ENCODE assay signal across 14 cellular contexts in the genomic region with DNA sequence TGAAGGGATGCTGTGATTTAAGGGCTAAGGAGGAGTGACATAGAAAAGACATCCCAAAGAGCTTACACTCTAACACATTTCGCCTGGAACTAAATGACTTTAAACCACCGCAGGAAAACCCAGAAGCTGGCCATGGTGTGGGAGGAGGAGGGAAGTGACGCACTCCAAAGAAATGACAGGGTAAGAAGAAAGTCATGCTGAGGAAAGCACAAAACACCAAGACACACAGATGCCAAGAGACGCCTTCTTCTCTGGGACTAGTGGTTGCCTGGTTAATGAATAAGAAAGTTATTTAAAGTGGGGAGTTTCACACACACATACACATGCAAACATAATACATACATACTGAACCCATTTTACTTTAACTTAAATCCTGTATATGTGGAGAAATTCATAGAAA.
DNase-seq lines count a peak whose midpoint lies in the region; ATAC-seq and TF ChIP-seq lines count a peak whose summit lies in the region.
"Had no signal": no experiment of that assay in that cellular context is flagged by ENCODE, and none has a peak within 500 bp of the region (broad histone marks: within the 10 kb centered on the region; RNA-seq: fewer than 3 reads in every experiment).

No MANE protein-coding gene starts in this region.

- no peak for TF ChIP-seq CTCF in coronary artery (IDR thresholded peaks at IDR 0.05)

- no peaks in the 10 kb centered on the region for H3K4me1 ChIP-seq in aorta (ENCODE audit: control insufficient read depth in 1 of 2, insufficient read depth in 2 of 2, low read length in 2 of 2)
- H3K4me1 ChIP-seq: ascending aorta had no signal

- H3K27ac ChIP-seq in coronary artery (no peak overlapping the region), aorta (ENCODE audit: low read depth in 1 of 2, low read length in 2 of 2) (no peak overlapping the region)
- H3K27ac ChIP-seq: ascending aorta, RWPE1 had no signal

- intact Hi-C loops in aorta (cut with DNase I): loop anchor here in 1 of 2 donors (10.0 kb wide), 1 partner anchor 431 kb away; a partner anchor contains a TSS

- H3K4me3 ChIP-seq in coronary artery: no peak overlapping the region
- no peak overlapping the region for H3K4me3 ChIP-seq in skeletal muscle cell (ENCODE audit: low read depth, low read length)
- H3K4me3 ChIP-seq in aorta (ENCODE audit: low read length in 2 of 2): no peak overlapping the region
- H3K4me3 ChIP-seq: ascending aorta had no signal

- DNase-seq in HK-2 (ENCODE audit: unreplicated experiment): peak; percentile 57
- DNase-seq in coronary artery (ENCODE audit: low spot score): peak; percentile 1
- peak; percentile 36 for DNase-seq in skeletal muscle cell (ENCODE audit: low read depth)
- DNase-seq in OCI-M2 (lab: John Stamatoyannopoulos, UW; ENCODE audit: unreplicated experiment): no peak
- no peak for DNase-seq in SIG-M5 (lab: John Stamatoyannopoulos, UW)
- no peak for DNase-seq in aorta
- no peak for DNase-seq in activated naive CD4-positive, alpha-beta T cell treated with anti-CD3 and anti-CD28 coated beads, Interleukin-2, amount 50 U/mL, for 16 hours
- DNase-seq: DND-41, Karpas-422, NCI-H2227 treated with DMSO at 0.1 percent for 48 hours, substantia nigra had no signal

- ATAC-seq in GM18873 (IDR thresholded peaks at IDR 0.05; ENCODE audit: low FRiP score, unreplicated experiment) (peak; percentile 66), aorta (ENCODE audit: low FRiP score) (no peak)

- H3K9me3 ChIP-seq in aorta (ENCODE audit: control insufficient read depth, low read length): no peaks in the 10 kb centered on the region
- H3K9me3 ChIP-seq: ascending aorta had no signal

- WGBS in aorta, 2 donors: 71 to 72% methylated on average over 4 of the region's 4 CpGs

- H3K27me3 ChIP-seq in aorta (ENCODE audit: control insufficient read depth in 1 of 2, insufficient read depth in 2 of 2, low read length in 1 of 2): no peaks in the 10 kb centered on the region
- H3K27me3 ChIP-seq: ascending aorta had no signal

- no peaks in the 10 kb centered on the region for H3K36me3 ChIP-seq in aorta (ENCODE audit: control insufficient read depth in 1 of 2, insufficient read depth in 2 of 2, low read length in 1 of 2)
- H3K36me3 ChIP-seq: ascending aorta had no signal

Comparison
In these comparisons a context has a peak if more than half of its experiments do, and no peak if none do; other contexts are left out.
1. DNase-seq: peak in HK-2 (single experiment), coronary artery (single experiment) and skeletal muscle cell (single experiment); none in OCI-M2 (single experiment), SIG-M5 (single experiment), aorta (0 of 2) and activated naive CD4-positive, alpha-beta T cell treated with anti-CD3 and anti-CD28 coated beads, Interleukin-2, amount 50 U/mL, for 16 hours (single experiment).